7 cellular contexts compared by ENCODE assay signal in genomic region chr12:113697104-113697503, GRCh38.
"Had no signal": no experiment of that assay in that cellular context is flagged by ENCODE, and none has a peak within 500 bp of the region (broad histone marks: within the 10 kb centered on the region; RNA-seq: fewer than 3 reads in every experiment).

No MANE protein-coding gene starts in this region.

- H2AFZ ChIP-seq: GM23338 had no signal

- H3K36me3 ChIP-seq: HAP-1 had no signal

- H3K4me1 ChIP-seq: HAP-1 had no signal

- FAIRE-seq: HTR-8/SVneo had no signal

- ATAC-seq: HCT116 had no signal

- H3K4me3 ChIP-seq: HAP-1 had no signal

- DNase-seq: H7, IMR-90, KBM-7 had no signal
